Comparison of ENCODE assay signal across 8 cellular contexts in genomic region chr18:50287441-50288347, GRCh38. TPM values are rescaled to one million over a fixed set of nuclear protein-coding genes. Genes with fewer than 3 reads are reported as not detected.
DNase-seq lines count a peak whose midpoint lies in the region; ATAC-seq and TF ChIP-seq lines count a peak whose summit lies in the region.

TSS of gene CXXC1 (minus strand) at chr18:50287692. CDS start at chr18:50287589, 103 bp downstream.

- no peaks in the 10 kb centered on the region for H3K27me3 Mint-ChIP-seq in CD8-positive, alpha-beta T cell (ENCODE audit: low read depth)
- no peaks in the 10 kb centered on the region for H3K27me3 Mint-ChIP-seq in activated CD4-positive, alpha-beta memory T cell treated with anti-CD3 and anti-CD28 coated beads for 36 hours

- H3K27me3 ChIP-seq in CD8-positive, alpha-beta T cell (ENCODE audit: insufficient read depth, low read length) = no peaks in the 10 kb centered on the region
- no peaks in the 10 kb centered on the region for H3K27me3 ChIP-seq in dorsolateral prefrontal cortex
- H3K27me3 ChIP-seq in right lobe of liver = no peaks in the 10 kb centered on the region

- CTCF ChIA-PET in CD8-positive, alpha-beta T cell (lab: Charles Lee) = no interaction called here
- CTCF ChIA-PET in activated CD4-positive, alpha-beta memory T cell treated with anti-CD3 and anti-CD28 coated beads for 36 hours (lab: Charles Lee) = interaction anchor here (2.0 kb wide), 1 partner anchor 70 kb away, joined by 11 read pairs; no protein-coding TSS in a partner anchor

- peak; percentile 16 for TF ChIP-seq POLR2A in right lobe of liver (IDR thresholded peaks at IDR 0.05)

- H3K9me3 ChIP-seq in CD8-positive, alpha-beta T cell (ENCODE audit: low read length) = no peaks in the 10 kb centered on the region
- no peaks in the 10 kb centered on the region for H3K9me3 ChIP-seq in right lobe of liver

- peak; percentile 96 to 99 (median 97) for DNase-seq in CD8-positive, alpha-beta T cell
- DNase-seq in HK-2 (ENCODE audit: unreplicated experiment) (peak; percentile 93), NCI-H82 treated with DMSO at 0.1 percent for 48 hours (lab: John Stamatoyannopoulos, UW; ENCODE audit: unreplicated experiment) (peak; percentile 96), dorsolateral prefrontal cortex (peak; percentile 97 to 100 (median 99)), right lobe of liver (peak; percentile 95 to 97 (median 96))
- DNase-seq in activated CD4-positive, alpha-beta memory T cell treated with anti-CD3 and anti-CD28 coated beads for 36 hours = peak; percentile 98
- peak; percentile 92 to 98 for DNase-seq in stimulated activated CD4-positive, alpha-beta T cell treated with anti-CD3 and anti-CD28 coated beads, Interleukin-4, amount 100 ng/mL, for 4 hours

- intact Hi-C loops in CD8-positive, alpha-beta T cell (cut with DNase I, micrococcal nuclease) = loop anchor here (1.0 to 10.0 kb wide), 13 partner anchors 11 to 1750 kb away; partner anchors contain the start of genes RPL17 (in 2 of the 2), CFAP53 (in 1 of the 2), CTIF (in 1 of the 2) and ELAC1 (in 1 of the 2)
- intact Hi-C loops in activated CD4-positive, alpha-beta memory T cell treated with anti-CD3 and anti-CD28 coated beads for 36 hours (cut with micrococcal nuclease) = loop anchor here (1.0 to 10.0 kb wide), 8 partner anchors 11 to 1353 kb away; partner anchors contain the start of genes ACAA2, CFAP53 and RPL17
- intact Hi-C loops in dorsolateral prefrontal cortex (cut with DNase I) = loop anchor here (5.0 to 10.0 kb wide), 5 partner anchors 70 to 907 kb away; partner anchors contain the start of genes ME2 (in 1 of the 2), MEX3C (in 1 of the 2) and RPL17 (in 1 of the 2)
- intact Hi-C loops in right lobe of liver (cut with DNase I) = loop anchor here in 1 of 2 donors (10.0 kb wide), 1 partner anchor 67 kb away; no protein-coding TSS in a partner anchor

- WGBS in right lobe of liver (ENCODE audit: insufficient coverage, low coverage, low lambda C conversion rate, missing lambda C conversion rate) = under 1% methylated on average over 54 of the region's 76 CpGs

- peak; percentile 88 for ATAC-seq in CD8-positive, alpha-beta T cell
- peak; percentile 86 for ATAC-seq in GM19452 (IDR thresholded peaks at IDR 0.05; ENCODE audit: unreplicated experiment)
- ATAC-seq in right lobe of liver = peak; percentile 93 to 97 (median 95)

- H3K27ac Mint-ChIP-seq in CD8-positive, alpha-beta T cell = peak within 1 kb of the TSS; percentile 99
- peak within 1 kb of the TSS; percentile 100 for H3K27ac Mint-ChIP-seq in activated CD4-positive, alpha-beta memory T cell treated with anti-CD3 and anti-CD28 coated beads for 36 hours

- peaks cover 49% of the 10 kb centered on the region for H3K36me3 Mint-ChIP-seq in CD8-positive, alpha-beta T cell
- peaks cover 42% of the 10 kb centered on the region for H3K36me3 Mint-ChIP-seq in activated CD4-positive, alpha-beta memory T cell treated with anti-CD3 and anti-CD28 coated beads for 36 hours

- H3K36me3 ChIP-seq in CD8-positive, alpha-beta T cell (ENCODE audit: insufficient read depth, low read length) = peaks cover 10% of the 10 kb centered on the region
- peaks cover 0 to 2% (median under 1%) of the 10 kb centered on the region in 4 donors for H3K36me3 ChIP-seq in right lobe of liver

- peak within 1 kb of the TSS; percentile 98 for H3K4me3 ChIP-seq in CD8-positive, alpha-beta T cell (ENCODE audit: low read depth, low read length)
- H3K4me3 ChIP-seq in dorsolateral prefrontal cortex (peak within 1 kb of the TSS; percentile 52 to 98 (median 83)), right lobe of liver (peak within 1 kb of the TSS; percentile 64 to 72 (median 66))

- H3K9me3 Mint-ChIP-seq in CD8-positive, alpha-beta T cell = no peaks in the 10 kb centered on the region
- H3K9me3 Mint-ChIP-seq in activated CD4-positive, alpha-beta memory T cell treated with anti-CD3 and anti-CD28 coated beads for 36 hours = no peaks in the 10 kb centered on the region

- H3K4me1 ChIP-seq in CD8-positive, alpha-beta T cell (ENCODE audit: insufficient read depth, low read length) = peaks cover 14% of the 10 kb centered on the region
- peaks cover 0 to 4% (median 0%) of the 10 kb centered on the region in 4 donors for H3K4me1 ChIP-seq in right lobe of liver

- peak within 1 kb of the TSS; percentile 99 for H3K27ac ChIP-seq in CD8-positive, alpha-beta T cell (ENCODE audit: low read depth, low read length)
- peak within 1 kb of the TSS; percentile 68 to 98 (median 93) for H3K27ac ChIP-seq in dorsolateral prefrontal cortex
- peak within 1 kb of the TSS; percentile 63 to 85 (median 73) for H3K27ac ChIP-seq in right lobe of liver

- peak within 1 kb of the TSS; percentile 99 for H3K4me3 Mint-ChIP-seq in CD8-positive, alpha-beta T cell
- peak within 1 kb of the TSS; percentile 88 for H3K4me3 Mint-ChIP-seq in activated CD4-positive, alpha-beta memory T cell treated with anti-CD3 and anti-CD28 coated beads for 36 hours

- TF ChIP-seq CTCF in CD8-positive, alpha-beta T cell (IDR thresholded peaks at IDR 0.05) = peak; percentile 22
- peak in 52 of 56 donors; percentile 25 to 70 (median 53) for TF ChIP-seq CTCF in dorsolateral prefrontal cortex (IDR thresholded peaks at IDR 0.05 in 54 of 56, conservative IDR thresholded peaks at IDR 0.05 in 2 of 56; ENCODE audit: low read depth in 1 of 56, partially characterized antibody in 56 of 56)
- TF ChIP-seq CTCF in right lobe of liver (IDR thresholded peaks at IDR 0.05) = peak; percentile 41 to 72 (median 46)

- POLR2A ChIA-PET in CD8-positive, alpha-beta T cell (lab: Charles Lee) = interaction anchor here (1.9 kb wide), 1 partner anchor 20 kb away, joined by 9 read pairs; no protein-coding TSS in a partner anchor
- POLR2A ChIA-PET in activated CD4-positive, alpha-beta memory T cell treated with anti-CD3 and anti-CD28 coated beads for 36 hours (lab: Charles Lee) = no interaction called here

- H3K4me1 Mint-ChIP-seq in CD8-positive, alpha-beta T cell (ENCODE audit: low read depth) = peaks cover 34% of the 10 kb centered on the region
- H3K4me1 Mint-ChIP-seq in activated CD4-positive, alpha-beta memory T cell treated with anti-CD3 and anti-CD28 coated beads for 36 hours (ENCODE audit: low read depth) = peaks cover 28% of the 10 kb centered on the region

RNA-seq across cellular contexts. Expression of gene CXXC1, which starts in this region (rescaled TPM):
- total RNA-seq in CD8-positive, alpha-beta T cell = 100 to 1,000 TPM; 107 to 119 TPM
- 10 to 100 TPM; 80.8 to 80.9 TPM for total RNA-seq in activated CD4-positive, alpha-beta memory T cell treated with anti-CD3 and anti-CD28 coated beads for 36 hours
- total RNA-seq in dorsolateral prefrontal cortex (100 to 1,000 TPM in 2 of 120 experiments, 10 to 100 TPM in 118; 39.4 to 103 (median 69.4) TPM), right lobe of liver (10 to 100 TPM; 16.4 to 34.9 (median 26.1) TPM)

Comparison
In these comparisons a context has a peak if more than half of its experiments do, and no peak if none do; other contexts are left out.
1. Peak in every context shown above with its lines: DNase-seq, ATAC-seq, H3K4me3 ChIP-seq and H3K27ac ChIP-seq.